11 cellular contexts compared by ENCODE assay signal in genomic region chr12:46108721-46109120, GRCh38.
A peak's percentile ranks its signal among the peaks of the same experiment; 100 is the strongest.
DNase-seq lines count a peak whose midpoint lies in the region; ATAC-seq, FAIRE-seq and TF ChIP-seq lines count a peak whose summit lies in the region.
"Had no signal": no experiment of that assay in that cellular context is flagged by ENCODE, and none has a peak within 500 bp of the region (broad histone marks: within the 10 kb centered on the region; RNA-seq: fewer than 3 reads in every experiment).

No MANE protein-coding gene starts in this region.

- FAIRE-seq in H54 (lab: Jason Lieb, UNC): no peak

- DNase-seq in GM10266 (ENCODE audit: extremely low spot score): peak; percentile 13
- no peak for DNase-seq in H54 (ENCODE audit: insufficient read length, low spot score)
- DNase-seq in HK-2 (ENCODE audit: unreplicated experiment): no peak
- no peak for DNase-seq in NCI-H226
- DNase-seq in stimulated activated effector memory CD8-positive, alpha-beta T cell treated with anti-CD3 and anti-CD28 coated beads, Interleukin-12 subunit alpha, Interleukin-12 subunit beta, amount 100 ng/mL, for 72 hours (ENCODE audit: low spot score in 2 of 2): no peak
- DNase-seq: AML-193, lower lobe of right lung, NCI-H1048 had no signal

- TF ChIP-seq POLR2A in H54 (IDR thresholded peaks at IDR 0.05; ENCODE audit: low read depth, low read length): no peak

- no peaks in the 10 kb centered on the region for H4K20me1 ChIP-seq in KMS-11 (ENCODE audit: insufficient read depth)

- ATAC-seq in GM19351 (IDR thresholded peaks at IDR 0.05; ENCODE audit: unreplicated experiment) (peak; percentile 83), HG02870 (IDR thresholded peaks at IDR 0.05; ENCODE audit: unreplicated experiment) (peak; percentile 93)
- no peak for ATAC-seq in stimulated activated effector memory CD8-positive, alpha-beta T cell treated with anti-CD3 and anti-CD28 coated beads, Interleukin-12 subunit alpha, Interleukin-12 subunit beta, amount 100 ng/mL, for 72 hours
- ATAC-seq: lower lobe of right lung had no signal

- H3K4me1 Mint-ChIP-seq in stimulated activated effector memory CD8-positive, alpha-beta T cell treated with anti-CD3 and anti-CD28 coated beads, Interleukin-12 subunit alpha, Interleukin-12 subunit beta, amount 100 ng/mL, for 72 hours: no peaks in the 10 kb centered on the region

- no peaks in the 10 kb centered on the region for H3K79me2 ChIP-seq in KMS-11 (ENCODE audit: insufficient read depth, low read depth)

- H3K27me3 ChIP-seq in KMS-11 (ENCODE audit: insufficient read depth, low read depth): no peaks in the 10 kb centered on the region

- TF ChIP-seq CTCF in GM10266 (IDR thresholded peaks at IDR 0.05; ENCODE audit: control insufficient read depth, insufficient read depth, low read depth, missing control alignments) (no peak), KMS-11 (conservative IDR thresholded peaks at IDR 0.05; ENCODE audit: low read depth, low read length) (no peak)

- H3K27ac Mint-ChIP-seq in stimulated activated effector memory CD8-positive, alpha-beta T cell treated with anti-CD3 and anti-CD28 coated beads, Interleukin-12 subunit alpha, Interleukin-12 subunit beta, amount 100 ng/mL, for 72 hours: no peak overlapping the region

- no peak overlapping the region for H3K4me3 Mint-ChIP-seq in stimulated activated effector memory CD8-positive, alpha-beta T cell treated with anti-CD3 and anti-CD28 coated beads, Interleukin-12 subunit alpha, Interleukin-12 subunit beta, amount 100 ng/mL, for 72 hours

- H3K36me3 ChIP-seq in KMS-11 (ENCODE audit: insufficient read depth): no peaks in the 10 kb centered on the region
- H3K36me3 ChIP-seq: lower lobe of right lung had no signal

- H3K9ac ChIP-seq in KMS-11: no peak overlapping the region

- no peak overlapping the region; the same call in 1 of the 2 replicates for H3K4me2 ChIP-seq in KMS-11

- peaks cover 3% of the 10 kb centered on the region for H3K9me3 Mint-ChIP-seq in stimulated activated effector memory CD8-positive, alpha-beta T cell treated with anti-CD3 and anti-CD28 coated beads, Interleukin-12 subunit alpha, Interleukin-12 subunit beta, amount 100 ng/mL, for 72 hours

- peaks cover 17% of the 10 kb centered on the region for H3K4me1 ChIP-seq in KMS-11 (ENCODE audit: low read depth, poor library complexity, severe bottlenecking)
- H3K4me1 ChIP-seq: lower lobe of right lung had no signal

- no peak overlapping the region for H3K4me3 ChIP-seq in KMS-11 (IDR thresholded peaks at IDR 0.05; ENCODE audit: insufficient read depth, low read depth, low read length)
- H3K4me3 ChIP-seq: lower lobe of right lung had no signal

- no peak overlapping the region for H2AFZ ChIP-seq in KMS-11 (ENCODE audit: low read depth)

- no peaks in the 10 kb centered on the region for H3K36me3 Mint-ChIP-seq in stimulated activated effector memory CD8-positive, alpha-beta T cell treated with anti-CD3 and anti-CD28 coated beads, Interleukin-12 subunit alpha, Interleukin-12 subunit beta, amount 100 ng/mL, for 72 hours

- H3K27ac ChIP-seq in KMS-11: peak overlapping the region; percentile 13; the same call in 1 of the 2 replicates
- H3K27ac ChIP-seq: lower lobe of right lung had no signal
